Comparison of ENCODE assay signal across 8 cellular contexts in the genomic region with DNA sequence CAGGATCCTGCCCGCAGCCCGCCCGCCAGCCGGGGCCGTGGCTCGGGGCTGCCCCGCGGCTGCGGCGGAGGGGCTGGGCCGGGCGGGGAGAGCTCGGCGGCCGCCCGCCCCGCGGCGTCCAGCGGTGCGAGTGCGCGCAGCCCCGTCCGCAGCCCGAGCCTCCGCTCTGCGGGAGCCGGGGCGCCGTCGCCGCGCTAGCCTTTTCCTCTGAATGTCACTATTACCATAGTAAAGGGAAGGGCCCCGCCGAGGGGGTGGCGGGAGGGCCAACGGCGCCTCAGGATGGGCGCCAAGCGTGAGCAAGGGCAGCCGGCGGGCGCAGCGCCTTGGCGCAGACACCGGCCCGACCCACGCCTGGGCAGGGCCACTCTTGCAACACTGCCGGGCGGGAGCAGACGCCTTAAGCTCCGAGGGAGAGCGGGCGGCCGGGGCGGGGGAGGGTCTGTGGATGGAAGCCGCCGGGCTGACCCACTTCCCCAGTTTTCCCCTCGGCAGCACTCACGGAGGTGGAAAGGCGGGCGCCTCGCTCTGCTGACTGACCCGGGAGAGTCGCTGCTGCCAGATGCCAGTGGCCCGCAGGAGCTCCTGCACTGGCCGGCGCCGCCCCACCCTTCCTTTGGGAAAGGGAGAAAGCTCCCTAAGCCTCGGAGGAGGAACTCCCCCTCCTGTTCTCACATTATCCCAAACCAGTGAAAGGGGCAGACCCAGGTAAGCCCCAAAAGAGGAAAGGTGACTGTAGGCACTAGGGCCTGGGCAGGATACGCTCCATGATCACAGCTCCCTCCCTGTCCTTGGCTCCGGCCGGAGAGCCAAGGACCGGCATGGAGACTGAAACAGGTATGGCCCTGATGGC.
DNase-seq lines count a peak whose midpoint lies in the region; ATAC-seq and TF ChIP-seq lines count a peak whose summit lies in the region.

No MANE protein-coding gene starts in this region.

- intact Hi-C loops in CD8-positive, alpha-beta T cell (cut with DNase I, micrococcal nuclease), result no loop called here
- intact Hi-C loops in thyroid gland (cut with DNase I), result no loop called here

- H3K9me3 ChIP-seq in CD8-positive, alpha-beta T cell (ENCODE audit: low read length), result no peaks in the 10 kb centered on the region
- H3K9me3 ChIP-seq in SK-N-MC (ENCODE audit: low read depth, low read length) (no peaks in the 10 kb centered on the region), endodermal cell (ENCODE audit: control insufficient read depth, low read length) (no peaks in the 10 kb centered on the region), thyroid gland (no peaks in the 10 kb centered on the region)

- CTCF ChIA-PET in CD8-positive, alpha-beta T cell (lab: Charles Lee), result interaction anchor here (1.0 to 1.2 kb wide), 2 partner anchors 12 to 223 kb away, joined by 3 read pairs; no protein-coding TSS in a partner anchor

- POLR2A ChIA-PET in CD8-positive, alpha-beta T cell (lab: Charles Lee), result no interaction called here

- no peak for TF ChIP-seq CTCF in CD8-positive, alpha-beta T cell (IDR thresholded peaks at IDR 0.05)
- TF ChIP-seq CTCF in endodermal cell (conservative IDR thresholded peaks at IDR 0.05) (no peak), thyroid gland (IDR thresholded peaks at IDR 0.05) (no peak)

- no peaks in the 10 kb centered on the region for H3K4me1 ChIP-seq in CD8-positive, alpha-beta T cell (ENCODE audit: insufficient read depth, low read length)
- H3K4me1 ChIP-seq in endodermal cell (ENCODE audit: control insufficient read depth, insufficient read depth, low read length), result no peaks in the 10 kb centered on the region
- peaks cover 4% of the 10 kb centered on the region for H3K4me1 ChIP-seq in mesendoderm (ENCODE audit: control insufficient read depth, low read depth, low read length)
- peaks cover 4 to 13% of the 10 kb centered on the region in 2 donors for H3K4me1 ChIP-seq in thyroid gland

- no peak for ATAC-seq in CD8-positive, alpha-beta T cell
- ATAC-seq in GM18870 (IDR thresholded peaks at IDR 0.05; ENCODE audit: unreplicated experiment) (no peak), GM19351 (IDR thresholded peaks at IDR 0.05; ENCODE audit: unreplicated experiment) (no peak)

- peaks cover 8% of the 10 kb centered on the region for H3K4me1 Mint-ChIP-seq in CD8-positive, alpha-beta T cell (ENCODE audit: low read depth)
- peaks cover 25% of the 10 kb centered on the region for H3K4me1 Mint-ChIP-seq in endodermal cell

- no peaks in the 10 kb centered on the region for H3K79me1 ChIP-seq in mesendoderm (ENCODE audit: low read length)

- peak overlapping the region; percentile 43 for H3K18ac ChIP-seq in mesendoderm (ENCODE audit: low read length)

- H2AK5ac ChIP-seq in mesendoderm (ENCODE audit: low read length), result no peak overlapping the region

- H3K36me3 Mint-ChIP-seq in CD8-positive, alpha-beta T cell, result no peaks in the 10 kb centered on the region
- no peaks in the 10 kb centered on the region for H3K36me3 Mint-ChIP-seq in endodermal cell (ENCODE audit: low read depth)

- no peaks in the 10 kb centered on the region for H3K36me3 ChIP-seq in CD8-positive, alpha-beta T cell (ENCODE audit: insufficient read depth, low read length)
- H3K36me3 ChIP-seq in SK-N-MC (ENCODE audit: insufficient read depth, low read length) (no peaks in the 10 kb centered on the region), endodermal cell (ENCODE audit: control insufficient read depth, insufficient read depth, low read length) (no peaks in the 10 kb centered on the region), mesendoderm (ENCODE audit: control insufficient read depth, insufficient read depth, low read length) (no peaks in the 10 kb centered on the region), thyroid gland (no peaks in the 10 kb centered on the region)

- H2BK15ac ChIP-seq in mesendoderm (replicated peaks; ENCODE audit: low read depth), result no peak overlapping the region

- peak overlapping the region; percentile 9 for H3K9ac ChIP-seq in SK-N-MC (ENCODE audit: insufficient read length)
- no peak overlapping the region for H3K9ac ChIP-seq in endodermal cell (ENCODE audit: extremely low read depth, low read length, poor library complexity, severe bottlenecking)
- H3K9ac ChIP-seq in mesendoderm (ENCODE audit: low read length), result peak overlapping the region; percentile 60

- no peaks in the 10 kb centered on the region for H3K9me3 Mint-ChIP-seq in CD8-positive, alpha-beta T cell
- H3K9me3 Mint-ChIP-seq in endodermal cell, result no peaks in the 10 kb centered on the region

- H3K27me3 ChIP-seq in CD8-positive, alpha-beta T cell (ENCODE audit: insufficient read depth, low read length), result peaks cover 4% of the 10 kb centered on the region
- H3K27me3 ChIP-seq in endodermal cell (ENCODE audit: control insufficient read depth, insufficient read depth, low read length, poor library complexity, severe bottlenecking) (peaks cover 48% of the 10 kb centered on the region), mesendoderm (ENCODE audit: insufficient read depth, low read length, poor library complexity) (no peaks in the 10 kb centered on the region), thyroid gland (no peaks in the 10 kb centered on the region)

- DNase-seq in CD8-positive, alpha-beta T cell, result no peak
- peak; percentile 34 for DNase-seq in HuH-7 (ENCODE audit: low spot score)
- DNase-seq in SK-N-MC (ENCODE audit: low read depth, low spot score), result no peak
- peak; percentile 93 for DNase-seq in endodermal cell
- peak; percentile 83 for DNase-seq in mesendoderm
- peak; percentile 77 to 81 for DNase-seq in thyroid gland

- H3K4me2 ChIP-seq in mesendoderm (ENCODE audit: low read length), result peak overlapping the region; percentile 82

- H3K27ac Mint-ChIP-seq in CD8-positive, alpha-beta T cell, result no peak overlapping the region
- H3K27ac Mint-ChIP-seq in endodermal cell, result no peak overlapping the region

- no peak overlapping the region for H3K4me3 ChIP-seq in CD8-positive, alpha-beta T cell (ENCODE audit: low read depth, low read length)
- peak overlapping the region; percentile 82 for H3K4me3 ChIP-seq in SK-N-MC
- H3K4me3 ChIP-seq in endodermal cell (ENCODE audit: low read length), result peak overlapping the region; percentile 85
- peak overlapping the region; percentile 51 for H3K4me3 ChIP-seq in mesendoderm (ENCODE audit: low read length)
- peak overlapping the region; percentile 14 to 48 (median 32) for H3K4me3 ChIP-seq in thyroid gland (replicated peaks in 1 of 3)

- no peak overlapping the region for H2BK5ac ChIP-seq in mesendoderm (ENCODE audit: low read length)

- H2BK120ac ChIP-seq in mesendoderm (ENCODE audit: low read depth, low read length), result peak overlapping the region; percentile 35

- no peaks in the 10 kb centered on the region for H3K79me2 ChIP-seq in mesendoderm (ENCODE audit: control insufficient read depth, insufficient read depth, low read length)

- peak overlapping the region; percentile 81 for H3K56ac ChIP-seq in mesendoderm (ENCODE audit: low read length)

- peak overlapping the region; percentile 31 for H3K4me3 Mint-ChIP-seq in CD8-positive, alpha-beta T cell
- peak overlapping the region; percentile 58 for H3K4me3 Mint-ChIP-seq in endodermal cell

- H3K4ac ChIP-seq in mesendoderm (ENCODE audit: low read depth, low read length), result no peak overlapping the region

- H4K8ac ChIP-seq in mesendoderm (ENCODE audit: low read depth, low read length), result no peak overlapping the region

- H3K23ac ChIP-seq in mesendoderm (ENCODE audit: low read length), result no peak overlapping the region

- no peak overlapping the region for H3K27ac ChIP-seq in CD8-positive, alpha-beta T cell (ENCODE audit: low read depth, low read length)
- H3K27ac ChIP-seq in SK-N-MC, result no peak overlapping the region
- no peak overlapping the region for H3K27ac ChIP-seq in endodermal cell (ENCODE audit: low read depth, low read length)
- H3K27ac ChIP-seq in mesendoderm (ENCODE audit: low read depth, low read length), result no peak overlapping the region
- H3K27ac ChIP-seq in thyroid gland, result peak overlapping the region in 1 of 3 donors; percentile 10

- peaks cover 52% of the 10 kb centered on the region for H3K27me3 Mint-ChIP-seq in CD8-positive, alpha-beta T cell (ENCODE audit: low read depth)
- H3K27me3 Mint-ChIP-seq in endodermal cell (ENCODE audit: insufficient read depth), result peaks cover 61% of the 10 kb centered on the region

- WGBS in endodermal cell (ENCODE audit: insufficient coverage in 1 of 2, insufficient read length in 1 of 2), 2 experiments, result 0 to 4% methylated on average over 10 to 75 of the region's 75 CpGs
- WGBS in mesendoderm (ENCODE audit: extremely low coverage, insufficient coverage, low lambda C conversion rate), result no CpG with 5 or more reads among the region's 75 CpGs
- 1 to 2% methylated on average over 7 to 23 of the region's 75 CpGs for WGBS in thyroid gland, 2 donors

- peak in 1 of 2 donors; percentile 12 for TF ChIP-seq POLR2A in thyroid gland (IDR thresholded peaks at IDR 0.05)

- no peak overlapping the region for H4K5ac ChIP-seq in mesendoderm (ENCODE audit: low read length)

Comparison
In these comparisons a context has a peak if more than half of its experiments do, and no peak if none do; other contexts are left out.
1. DNase-seq: peak in HuH-7 (single experiment), endodermal cell (single experiment), mesendoderm (single experiment) and thyroid gland (2 of 2); none in CD8-positive, alpha-beta T cell (0 of 7) and SK-N-MC (single experiment).